8 cellular contexts compared by ENCODE assay signal in genomic region chr20:17682103-17682888, GRCh38. TPM values are rescaled to one million over a fixed set of nuclear protein-coding genes. Genes with fewer than 3 reads are reported as not detected.
DNase-seq lines count a peak whose midpoint lies in the region; ATAC-seq and TF ChIP-seq lines count a peak whose summit lies in the region.

RRBP1 (minus strand) TSS chr20:17682242; CDS start chr20:17660507, 21,735 bp downstream.

- peak within 1 kb of the TSS; percentile 90 for H3K4me3 Mint-ChIP-seq in activated CD4-positive, alpha-beta T cell treated with anti-CD3 and anti-CD28 coated beads, Interleukin-2, amount 10 ng/mL, durations not matched to agents 24 days and 14 days

- H3K36me3 Mint-ChIP-seq in activated CD4-positive, alpha-beta T cell treated with anti-CD3 and anti-CD28 coated beads, Interleukin-2, amount 10 ng/mL, durations not matched to agents 24 days and 14 days (ENCODE audit: low read depth), result peaks cover 9% of the 10 kb centered on the region

- peak within 1 kb of the TSS; percentile 89 to 98 for H3K27ac ChIP-seq in coronary artery

- H3K4me3 ChIP-seq in coronary artery, result peak within 1 kb of the TSS; percentile 92

- peak; percentile 78 to 99 (median 98) for DNase-seq in C1 segment of cervical spinal cord (lab: John Stamatoyannopoulos, UW)
- peak; percentile 93 to 99 for DNase-seq in NCI-H526 (lab: John Stamatoyannopoulos, UW)
- peak; percentile 99 for DNase-seq in activated CD4-positive, alpha-beta T cell treated with anti-CD3 and anti-CD28 coated beads, Interleukin-2, amount 10 ng/mL, durations not matched to agents 24 days and 14 days
- peak; percentile 99 for DNase-seq in coronary artery (ENCODE audit: low spot score)
- peak; percentile 97 to 99 for DNase-seq in left colon
- peak; percentile 97 for DNase-seq in stimulated activated CD4-positive, alpha-beta T cell treated with anti-CD3 and anti-CD28 coated beads, Interleukin-1b, Interleukin-23, amount 100 ng/mL, for 48 hours

- no peaks in the 10 kb centered on the region for H3K9me3 Mint-ChIP-seq in activated CD4-positive, alpha-beta T cell treated with anti-CD3 and anti-CD28 coated beads, Interleukin-2, amount 10 ng/mL, durations not matched to agents 24 days and 14 days

- H3K27me3 Mint-ChIP-seq in activated CD4-positive, alpha-beta T cell treated with anti-CD3 and anti-CD28 coated beads, Interleukin-2, amount 10 ng/mL, durations not matched to agents 24 days and 14 days, result peaks cover 39% of the 10 kb centered on the region

- peak; percentile 42 for TF ChIP-seq CTCF in coronary artery (IDR thresholded peaks at IDR 0.05)

- H3K4me1 Mint-ChIP-seq in activated CD4-positive, alpha-beta T cell treated with anti-CD3 and anti-CD28 coated beads, Interleukin-2, amount 10 ng/mL, durations not matched to agents 24 days and 14 days, result peaks cover 19% of the 10 kb centered on the region

- peak within 1 kb of the TSS; percentile 92 for H3K27ac Mint-ChIP-seq in activated CD4-positive, alpha-beta T cell treated with anti-CD3 and anti-CD28 coated beads, Interleukin-2, amount 10 ng/mL, durations not matched to agents 24 days and 14 days

- intact Hi-C loops in activated CD4-positive, alpha-beta T cell treated with anti-CD3 and anti-CD28 coated beads, Interleukin-2, amount 10 ng/mL, durations not matched to agents 24 days and 14 days (cut with micrococcal nuclease), result loop anchor here (1.0 to 10.0 kb wide), 11 partner anchors 115 to 1110 kb away; partner anchors contain the start of genes DTD1, KAT14, MGME1 and PET117
- intact Hi-C loops in left colon (cut with DNase I, micrococcal nuclease), result loop anchor here in 1 of 2 donors (5.0 kb wide), 1 partner anchor 215 kb away; no protein-coding TSS in a partner anchor

- ATAC-seq in GM19324 (IDR thresholded peaks at IDR 0.05; ENCODE audit: low FRiP score, unreplicated experiment), result peak; percentile 92
- peak; percentile 79 for ATAC-seq in HG03469 (IDR thresholded peaks at IDR 0.05; ENCODE audit: unreplicated experiment)
- ATAC-seq in left colon, result peak; percentile 75

RNA-seq across cellular contexts. Expression of gene RRBP1, which starts in this region (rescaled TPM):
- total RNA-seq in activated CD4-positive, alpha-beta T cell treated with anti-CD3 and anti-CD28 coated beads, Interleukin-2, amount 10 ng/mL, durations not matched to agents 24 days and 14 days, result 47.5 and 49.9 TPM in 2 replicates
- total RNA-seq in left colon, result 100 to 1,000 TPM; 357 to 460 TPM

Comparison
In these comparisons a context has a peak if more than half of its experiments do, and no peak if none do; other contexts are left out.
1. Peak in every context shown above with its lines: DNase-seq, ATAC-seq, H3K4me3 ChIP-seq and H3K27ac ChIP-seq.